8 cellular contexts compared by ENCODE assay signal in genomic region chr16:3004781-3005284, GRCh38. TPM values are rescaled to one million over a fixed set of nuclear protein-coding genes. Genes with fewer than 3 reads are reported as not detected.
DNase-seq lines count a peak whose midpoint lies in the region; ATAC-seq and TF ChIP-seq lines count a peak whose summit lies in the region.

No MANE protein-coding gene starts in this region.

- WGBS in prostate gland: 19% methylated on average over 25 of the region's 25 CpGs

- peaks cover 24% of the 10 kb centered on the region for H3K27me3 Mint-ChIP-seq in CD4-positive, CD25-positive, alpha-beta regulatory T cell
- peaks cover 13% of the 10 kb centered on the region for H3K27me3 Mint-ChIP-seq in activated naive CD8-positive, alpha-beta T cell treated with anti-CD3 and anti-CD28 coated beads, Interleukin-2, amount 50 U/mL, for 24 hours

- H3K9me3 ChIP-seq in CD4-positive, CD25-positive, alpha-beta regulatory T cell (ENCODE audit: control insufficient read depth in 2 of 2, low read length in 2 of 2): no peaks in the 10 kb centered on the region
- H3K9me3 ChIP-seq in mononuclear cell (ENCODE audit: low read depth, low read length) (no peaks in the 10 kb centered on the region), prostate gland (no peaks in the 10 kb centered on the region)

- H3K4me1 ChIP-seq in CD4-positive, CD25-positive, alpha-beta regulatory T cell (ENCODE audit: control insufficient read depth, insufficient read depth, low read length, poor library complexity, severe bottlenecking): peaks cover 33% of the 10 kb centered on the region
- H3K4me1 ChIP-seq in mononuclear cell (ENCODE audit: insufficient read depth, low read length) (peaks cover 43% of the 10 kb centered on the region), prostate gland (replicated peaks) (no peaks in the 10 kb centered on the region)

- H3K4me1 Mint-ChIP-seq in CD4-positive, CD25-positive, alpha-beta regulatory T cell: peaks cover 9 to 33% (median 17%) of the 10 kb centered on the region in 4 donors
- H3K4me1 Mint-ChIP-seq in activated naive CD8-positive, alpha-beta T cell treated with anti-CD3 and anti-CD28 coated beads, Interleukin-2, amount 50 U/mL, for 24 hours: peaks cover 26% of the 10 kb centered on the region

- ATAC-seq in CD4-positive, CD25-positive, alpha-beta regulatory T cell (ENCODE audit: low read depth in 2 of 2): no peak
- ATAC-seq in activated naive CD8-positive, alpha-beta T cell treated with anti-CD3 and anti-CD28 coated beads, Interleukin-2, amount 50 U/mL, for 24 hours: no peak
- ATAC-seq in GM18520 (IDR thresholded peaks at IDR 0.05; ENCODE audit: unreplicated experiment) (no peak), HG03280 (IDR thresholded peaks at IDR 0.05; ENCODE audit: unreplicated experiment) (no peak)

- no peak overlapping the region for H3K27ac ChIP-seq in CD4-positive, CD25-positive, alpha-beta regulatory T cell (ENCODE audit: insufficient read depth, low read length, poor library complexity, severe bottlenecking)
- H3K27ac ChIP-seq in HL-60 (replicated peaks) (peak overlapping the region; percentile 78), prostate gland (no peak overlapping the region)

- no peak for TF ChIP-seq POLR2A in prostate gland (IDR thresholded peaks at IDR 0.05)

- H3K27me3 ChIP-seq in CD4-positive, CD25-positive, alpha-beta regulatory T cell (ENCODE audit: control insufficient read depth, insufficient read depth, low read length): no peaks in the 10 kb centered on the region
- H3K27me3 ChIP-seq in HL-60 (ENCODE audit: insufficient read depth, poor library complexity, severe bottlenecking) (no peaks in the 10 kb centered on the region), mononuclear cell (ENCODE audit: insufficient read depth, low read length) (no peaks in the 10 kb centered on the region), prostate gland (replicated peaks; ENCODE audit: insufficient read depth) (no peaks in the 10 kb centered on the region)

- H3K4me3 Mint-ChIP-seq in CD4-positive, CD25-positive, alpha-beta regulatory T cell: peak overlapping the region; percentile 19 to 84 (median 77)
- peak overlapping the region; percentile 45 for H3K4me3 Mint-ChIP-seq in activated naive CD8-positive, alpha-beta T cell treated with anti-CD3 and anti-CD28 coated beads, Interleukin-2, amount 50 U/mL, for 24 hours

- H3K36me3 Mint-ChIP-seq in CD4-positive, CD25-positive, alpha-beta regulatory T cell: no peaks in the 10 kb centered on the region
- H3K36me3 Mint-ChIP-seq in activated naive CD8-positive, alpha-beta T cell treated with anti-CD3 and anti-CD28 coated beads, Interleukin-2, amount 50 U/mL, for 24 hours (ENCODE audit: low read depth): no peaks in the 10 kb centered on the region

- DNase-seq in CD4-positive, CD25-positive, alpha-beta regulatory T cell: no peak
- DNase-seq in HL-60 (ENCODE audit: low read depth in 1 of 2, low spot score in 1 of 2) (peak in 1 of 2 experiments; percentile 38), prostate gland (ENCODE audit: low spot score) (no peak), GM10266 (ENCODE audit: extremely low spot score) (no peak)
- no peak for DNase-seq in activated naive CD8-positive, alpha-beta T cell treated with anti-CD3 and anti-CD28 coated beads, Interleukin-2, amount 50 U/mL, for 24 hours

- H3K27ac Mint-ChIP-seq in CD4-positive, CD25-positive, alpha-beta regulatory T cell: peak overlapping the region in 1 of 3 donors; percentile 38
- no peak overlapping the region for H3K27ac Mint-ChIP-seq in activated naive CD8-positive, alpha-beta T cell treated with anti-CD3 and anti-CD28 coated beads, Interleukin-2, amount 50 U/mL, for 24 hours

- intact Hi-C loops in prostate gland (cut with DNase I): no loop called here

- TF ChIP-seq CTCF in HL-60 (IDR thresholded peaks at IDR 0.05; ENCODE audit: insufficient read depth, low read length) (no peak), prostate gland (IDR thresholded peaks at IDR 0.05) (no peak), GM10266 (IDR thresholded peaks at IDR 0.05; ENCODE audit: control insufficient read depth, insufficient read depth, low read depth, missing control alignments) (no peak)

- no peaks in the 10 kb centered on the region for H3K36me3 ChIP-seq in CD4-positive, CD25-positive, alpha-beta regulatory T cell (ENCODE audit: control insufficient read depth, insufficient read depth, low read length)
- H3K36me3 ChIP-seq in prostate gland: no peaks in the 10 kb centered on the region

- no peaks in the 10 kb centered on the region for H3K9me3 Mint-ChIP-seq in CD4-positive, CD25-positive, alpha-beta regulatory T cell
- H3K9me3 Mint-ChIP-seq in activated naive CD8-positive, alpha-beta T cell treated with anti-CD3 and anti-CD28 coated beads, Interleukin-2, amount 50 U/mL, for 24 hours: no peaks in the 10 kb centered on the region

- H3K4me3 ChIP-seq in CD4-positive, CD25-positive, alpha-beta regulatory T cell (ENCODE audit: low read depth, low read length): no peak overlapping the region
- H3K4me3 ChIP-seq in HL-60 (replicated peaks; ENCODE audit: insufficient read depth, low read length): peak overlapping the region; percentile 57
- peak overlapping the region; percentile 35 for H3K4me3 ChIP-seq in mononuclear cell (ENCODE audit: low read length)
- H3K4me3 ChIP-seq in prostate gland: no peak overlapping the region

RNA-seq across cellular contexts. Expression of gene CLDN9, which starts 7.9 kb away (rescaled TPM):
- not detected for total RNA-seq in CD4-positive, CD25-positive, alpha-beta regulatory T cell
- polyA plus RNA-seq in CD4-positive, CD25-positive, alpha-beta regulatory T cell: not detected
- total RNA-seq in mononuclear cell (not detected), prostate gland (under 1 TPM in 1 of 2 donors, not detected in 1; 0.91 TPM)

RNA-seq across cellular contexts. Expression of gene CLDN6, which starts 13.2 kb away (rescaled TPM):
- not detected for total RNA-seq in CD4-positive, CD25-positive, alpha-beta regulatory T cell
- polyA plus RNA-seq in CD4-positive, CD25-positive, alpha-beta regulatory T cell: not detected
- total RNA-seq in mononuclear cell: not detected
- under 1 TPM in 1 of 2 donors, not detected in 1; 0.14 TPM for total RNA-seq in prostate gland

RNA-seq across cellular contexts. Expression of gene TNFRSF12A, which starts 15.3 kb away (rescaled TPM):
- total RNA-seq in CD4-positive, CD25-positive, alpha-beta regulatory T cell: 0.94 TPM
- polyA plus RNA-seq in CD4-positive, CD25-positive, alpha-beta regulatory T cell: 1 to 10 TPM in 1 of 4 donors, under 1 TPM in 2, not detected in 1; 0.69 to 1.2 (median 0.78) TPM
- total RNA-seq in mononuclear cell (8.2 TPM), prostate gland (10 to 100 TPM; 57.4 to 59.0 TPM)

RNA-seq across cellular contexts. Expression of gene HCFC1R1, which starts 18.9 kb away (rescaled TPM):
- total RNA-seq in CD4-positive, CD25-positive, alpha-beta regulatory T cell: 12.9 TPM
- polyA plus RNA-seq in CD4-positive, CD25-positive, alpha-beta regulatory T cell: 10 to 100 TPM; 18.0 to 20.7 (median 19.0) TPM
- total RNA-seq in mononuclear cell (8.2 TPM), prostate gland (10 to 100 TPM; 52.4 to 67.0 TPM)

RNA-seq across cellular contexts. Expression of gene THOC6, which starts 19.0 kb away (rescaled TPM):
- 16.2 TPM for total RNA-seq in CD4-positive, CD25-positive, alpha-beta regulatory T cell
- 10 to 100 TPM; 37.1 to 49.2 (median 41.0) TPM for polyA plus RNA-seq in CD4-positive, CD25-positive, alpha-beta regulatory T cell
- total RNA-seq in mononuclear cell: 8.9 TPM
- 10 to 100 TPM; 22.9 to 28.0 TPM for total RNA-seq in prostate gland

Comparison
In these comparisons a context has a peak if more than half of its experiments do, and no peak if none do; other contexts are left out.
1. H3K4me3 ChIP-seq: peak in HL-60 (single experiment) and mononuclear cell (single experiment); none in CD4-positive, CD25-positive, alpha-beta regulatory T cell (single experiment) and prostate gland (0 of 2).